Comparison of ENCODE assay signal across 17 cellular contexts in genomic region chr1:184734972-184735371, GRCh38. TPM values are rescaled to one million over a fixed set of nuclear protein-coding genes. Genes with fewer than 3 reads are reported as not detected.
A peak's percentile ranks its signal among the peaks of the same experiment; 100 is the strongest.
DNase-seq lines count a peak whose midpoint lies in the region; ATAC-seq and TF ChIP-seq lines count a peak whose summit lies in the region.
"Had no signal": no experiment of that assay in that cellular context is flagged by ENCODE, and none has a peak within 500 bp of the region (broad histone marks: within the 10 kb centered on the region; RNA-seq: fewer than 3 reads in every experiment).

No MANE protein-coding gene starts in this region.

- no peak overlapping the region for H3K4me3 ChIP-seq in uterus
- H3K4me3 ChIP-seq: psoas muscle, SJSA1 had no signal

- no peaks in the 10 kb centered on the region for H3K27me3 Mint-ChIP-seq in stimulated activated naive B cell treated with anti-CD40 and anti-IgM and Interleukin-4, amounts not matched to agents 10 μg/mL and 1 μg/mL and 100 μg/mL, for 72 hours

- H3K9me3 Mint-ChIP-seq in stimulated activated naive B cell treated with anti-CD40 and anti-IgM and Interleukin-4, amounts not matched to agents 10 μg/mL and 1 μg/mL and 100 μg/mL, for 72 hours = no peaks in the 10 kb centered on the region
- H3K9me3 Mint-ChIP-seq: natural killer cell had no signal

- no peak overlapping the region for H3K27ac ChIP-seq in uterus
- H3K27ac ChIP-seq: psoas muscle, SJSA1 had no signal

- no peaks in the 10 kb centered on the region for H3K27me3 ChIP-seq in uterus
- H3K27me3 ChIP-seq: SJSA1 had no signal

- H3K36me3 Mint-ChIP-seq in stimulated activated naive B cell treated with anti-CD40 and anti-IgM and Interleukin-4, amounts not matched to agents 10 μg/mL and 1 μg/mL and 100 μg/mL, for 72 hours = peaks cover 23 to 35% of the 10 kb centered on the region in 2 donors

- no peak for TF ChIP-seq POLR2A in uterus (IDR thresholded peaks at IDR 0.05)

- peak overlapping the region; percentile 14 for H3K27ac Mint-ChIP-seq in stimulated activated naive B cell treated with anti-CD40 and anti-IgM and Interleukin-4, amounts not matched to agents 10 μg/mL and 1 μg/mL and 100 μg/mL, for 72 hours
- H3K27ac Mint-ChIP-seq: activated CD8-positive, alpha-beta T cell treated with anti-CD3 and anti-CD28 coated beads, Interleukin-2, amount 10 ng/mL, durations not matched to agents 7 days and 5 days; natural killer cell had no signal

- H3K4me1 ChIP-seq in uterus = no peaks in the 10 kb centered on the region
- H3K4me1 ChIP-seq: psoas muscle, SJSA1 had no signal

- no peak overlapping the region for H3K4me3 Mint-ChIP-seq in stimulated activated naive B cell treated with anti-CD40 and anti-IgM and Interleukin-4, amounts not matched to agents 10 μg/mL and 1 μg/mL and 100 μg/mL, for 72 hours
- H3K4me3 Mint-ChIP-seq: activated CD8-positive, alpha-beta T cell treated with anti-CD3 and anti-CD28 coated beads, Interleukin-2, amount 10 ng/mL, durations not matched to agents 7 days and 5 days; natural killer cell had no signal

- no peak for DNase-seq in stimulated activated naive B cell treated with anti-CD40 and anti-IgM and Interleukin-4, amounts not matched to agents 10 μg/mL and 1 μg/mL and 100 μg/mL, for 72 hours
- no peak for DNase-seq in NCI-H226
- no peak for DNase-seq in dedifferentiated amniotic fluid mesenchymal stem cell (ENCODE audit: extremely low spot score)
- no peak for DNase-seq in uterus
- DNase-seq: activated CD8-positive, alpha-beta T cell treated with anti-CD3 and anti-CD28 coated beads, Interleukin-2, amount 10 ng/mL, durations not matched to agents 7 days and 5 days; activated effector memory CD4-positive, alpha-beta T cell treated with anti-CD3 and anti-CD28 coated beads, Interleukin-2, amount 50 U/mL, for 16 hours; C1 segment of cervical spinal cord; DMS79; foreskin melanocyte; natural killer cell; NCI-H1048; psoas muscle; stimulated activated CD4-positive, alpha-beta T cell treated with anti-CD3 and anti-CD28 coated beads, Interleukin-12 subunit alpha, Interleukin-12 subunit beta, amount 100 ng/mL, for 4 hours had no signal

- TF ChIP-seq CTCF in uterus (IDR thresholded peaks at IDR 0.05) = no peak

- ATAC-seq in GM19351 (IDR thresholded peaks at IDR 0.05; ENCODE audit: unreplicated experiment) (peak; percentile 81), HG02588 (IDR thresholded peaks at IDR 0.05; ENCODE audit: unreplicated experiment) (peak; percentile 66), HG03571 (IDR thresholded peaks at IDR 0.05; ENCODE audit: unreplicated experiment) (peak; percentile 52)
- ATAC-seq in stimulated activated naive B cell treated with anti-CD40 and anti-IgM and Interleukin-4, amounts not matched to agents 10 μg/mL and 1 μg/mL and 100 μg/mL, for 72 hours (replicated peaks) = peak in 1 of 2 donors; percentile 50
- ATAC-seq: activated CD8-positive, alpha-beta T cell treated with anti-CD3 and anti-CD28 coated beads, Interleukin-2, amount 10 ng/mL, durations not matched to agents 7 days and 5 days; natural killer cell; psoas muscle had no signal

- no peaks in the 10 kb centered on the region for H3K36me3 ChIP-seq in uterus

- H3K4me1 Mint-ChIP-seq in stimulated activated naive B cell treated with anti-CD40 and anti-IgM and Interleukin-4, amounts not matched to agents 10 μg/mL and 1 μg/mL and 100 μg/mL, for 72 hours = peaks cover 8 to 13% of the 10 kb centered on the region in 2 donors
- H3K4me1 Mint-ChIP-seq: natural killer cell had no signal

- intact Hi-C loops in uterus (cut with DNase I; ENCODE audit: low total_unique reads) = no loop called here

- no peaks in the 10 kb centered on the region for H3K9me3 ChIP-seq in uterus
- H3K9me3 ChIP-seq: psoas muscle, SJSA1 had no signal

RNA-seq across cellular contexts. Expression of gene EDEM3, which starts 19.7 kb away (rescaled TPM):
- 10 to 100 TPM; 12.8 to 64.7 (median 35.6) TPM for total RNA-seq in uterus
